ENCODE assay signal across 24 cellular contexts in the genomic region with DNA sequence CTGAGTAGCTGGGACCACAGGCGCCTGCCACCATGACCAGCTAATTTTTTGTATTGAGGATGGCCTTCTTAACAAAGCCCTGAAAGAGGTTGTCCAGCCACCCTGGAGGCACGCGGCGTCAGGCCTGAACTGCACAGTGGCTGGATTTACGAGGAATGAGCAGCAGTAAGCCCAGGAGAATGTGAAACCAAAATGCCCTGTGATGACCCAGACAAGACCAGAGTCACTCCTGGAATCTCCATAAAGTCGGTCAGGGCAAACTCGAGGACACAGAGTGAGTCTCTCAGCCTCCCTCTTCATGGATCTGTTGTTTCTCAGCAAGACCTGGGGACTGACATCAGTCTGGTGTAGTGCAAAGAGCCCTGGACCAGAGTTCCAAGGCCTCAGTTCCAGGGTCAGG. TPM values are rescaled to one million over a fixed set of nuclear protein-coding genes. Genes with fewer than 3 reads are reported as not detected.
"Had no signal": no experiment of that assay in that cellular context is flagged by ENCODE, and none has a peak within 500 bp of the region (broad histone marks: within the 10 kb centered on the region; RNA-seq: fewer than 3 reads in every experiment).

No MANE protein-coding gene starts in this region.

- H3K27me3 ChIP-seq: heart right ventricle, vagina had no signal

- H3K4me1 ChIP-seq: heart right ventricle, vagina had no signal

- H3K4me3 ChIP-seq: heart right ventricle, vagina had no signal

- ATAC-seq: activated CD4-positive, alpha-beta T cell treated with anti-CD3 and anti-CD28 coated beads for 36 hours; heart right ventricle; left colon; sciatic nerve; stimulated activated naive B cell treated with anti-CD40 and anti-IgM and Interleukin-4, amounts not matched to agents 10 μg/mL and 1 μg/mL and 100 μg/mL, for 72 hours had no signal

- H3K27ac ChIP-seq: heart right ventricle, vagina had no signal

- H3K9me3 ChIP-seq: heart right ventricle, vagina had no signal

- DNase-seq: activated B cell treated with CpG ODN at 0.5 μM for 24 hours; activated CD4-positive, alpha-beta T cell treated with anti-CD3 and anti-CD28 coated beads for 36 hours; activated CD4-positive, alpha-beta T cell treated with anti-CD3 and anti-CD28 coated beads, Interleukin-2, amount 50 U/mL, for 48 hours; activated naive CD4-positive, alpha-beta T cell treated with Interleukin-2 at 50 U/mL for 16 hours; activated naive CD8-positive, alpha-beta T cell treated with anti-CD3 and anti-CD28 coated beads for 36 hours; activated T-cell treated with anti-CD3 and anti-CD28 coated beads, Interleukin-2, amount 50 U/mL, for 48 hours; amniotic stem cell; foreskin fibroblast; heart right ventricle; left colon; naive B cell; occipital lobe; posterior cingulate gyrus; stimulated activated CD4-positive, alpha-beta T cell treated with anti-CD3 and anti-CD28 coated beads, Interleukin-2, amount 100 ng/mL, for 48 hours; stimulated activated CD8-positive, alpha-beta memory T cell treated with anti-CD3 and anti-CD28 coated beads, Interleukin-4, amount 100 ng/mL, for 48 hours; stimulated activated naive B cell treated with anti-CD40 and anti-IgM and Interleukin-4, amounts not matched to agents 10 μg/mL and 1 μg/mL and 100 μg/mL, for 72 hours had no signal

- H3K36me3 ChIP-seq: heart right ventricle, vagina had no signal

RNA-seq across cellular contexts. Expression of a gene that starts 53.2 kb away (rescaled TPM):
- total RNA-seq: activated B cell treated with CpG ODN at 0.5 μM for 24 hours; activated CD4-positive, alpha-beta T cell treated with anti-CD3 and anti-CD28 coated beads for 36 hours; activated naive CD8-positive, alpha-beta T cell treated with anti-CD3 and anti-CD28 coated beads for 36 hours; cerebellum; epithelial cell of proximal tubule; left colon; mononuclear cell; neural crest cell; occipital lobe; sciatic nerve; temporal lobe; vagina had no signal
- polyA plus RNA-seq: heart right ventricle, keratinocyte had no signal
